Comparison of ENCODE assay signal across 8 cellular contexts in the genomic region with DNA sequence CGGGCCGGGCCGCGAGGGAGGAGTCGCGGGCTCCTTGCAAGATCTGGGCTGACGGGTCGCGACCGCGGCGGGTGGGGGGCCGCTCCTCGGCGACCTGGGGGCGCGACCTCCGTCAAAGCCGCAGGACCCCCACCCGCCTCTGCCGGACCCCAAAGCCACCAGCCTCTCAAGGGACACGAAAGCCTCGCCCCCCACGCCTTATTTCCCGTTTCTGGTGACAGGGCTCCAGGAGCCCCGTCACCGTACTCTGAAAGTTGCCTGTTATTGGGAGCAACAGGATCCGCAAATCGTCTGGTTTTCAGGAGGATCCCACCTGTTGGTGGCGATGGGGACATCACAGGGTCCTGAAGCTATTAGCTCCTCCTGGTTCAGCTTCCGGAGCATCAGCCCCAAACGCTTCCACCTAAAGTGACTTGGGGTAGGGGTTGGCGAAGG. TPM values are rescaled to one million over a fixed set of nuclear protein-coding genes. Genes with fewer than 3 reads are reported as not detected.
DNase-seq lines count a peak whose midpoint lies in the region; ATAC-seq and TF ChIP-seq lines count a peak whose summit lies in the region.

No MANE protein-coding gene starts in this region.

- H3K9me2 ChIP-seq in SK-N-SH, result no peaks in the 10 kb centered on the region

- H3K27ac Mint-ChIP-seq in CD4-positive, alpha-beta T cell, result peak overlapping the region; percentile 99
- H3K27ac Mint-ChIP-seq in endothelial cell (ENCODE audit: unreplicated experiment), result peak overlapping the region; percentile 83
- H3K27ac Mint-ChIP-seq in naive thymus-derived CD8-positive, alpha-beta T cell, result peak overlapping the region; percentile 90 to 100 (median 100)

- H3K36me3 ChIP-seq in SK-N-SH (replicated peaks in 1 of 2; ENCODE audit: control insufficient read depth in 1 of 2, insufficient read depth in 2 of 2, low read length in 1 of 2), result peaks cover 16 to 30% of the 10 kb centered on the region in 2 experiments

- no peaks in the 10 kb centered on the region for H3K9me3 ChIP-seq in CD4-positive, alpha-beta T cell (ENCODE audit: control insufficient read depth, low read length)
- no peaks in the 10 kb centered on the region for H3K9me3 ChIP-seq in SK-N-SH

- H3K9ac ChIP-seq in SK-N-SH, result peak overlapping the region; percentile 92

- H3K36me3 Mint-ChIP-seq in CD4-positive, alpha-beta T cell (ENCODE audit: low read depth), result peaks cover 48% of the 10 kb centered on the region
- H3K36me3 Mint-ChIP-seq in endothelial cell (ENCODE audit: low read depth, unreplicated experiment), result peaks cover 26% of the 10 kb centered on the region
- peaks cover 5 to 30% (median 8%) of the 10 kb centered on the region in 3 donors for H3K36me3 Mint-ChIP-seq in naive thymus-derived CD8-positive, alpha-beta T cell

- peak overlapping the region; percentile 92 for H3K4me2 ChIP-seq in SK-N-SH

- no peak for TF ChIP-seq RAD21 in SK-N-SH (IDR thresholded peaks at IDR 0.05; ENCODE audit: low read length)

- peak overlapping the region; percentile 100 for H3K4me3 Mint-ChIP-seq in CD4-positive, alpha-beta T cell
- H3K4me3 Mint-ChIP-seq in endothelial cell (ENCODE audit: unreplicated experiment), result peak overlapping the region; percentile 99
- peak overlapping the region; percentile 88 to 100 (median 98) for H3K4me3 Mint-ChIP-seq in naive thymus-derived CD8-positive, alpha-beta T cell

- H3K27me3 ChIP-seq in CD4-positive, alpha-beta T cell (ENCODE audit: control insufficient read depth, insufficient read depth, low read length), result no peaks in the 10 kb centered on the region
- H3K27me3 ChIP-seq in SK-N-SH (ENCODE audit: insufficient read depth), result no peaks in the 10 kb centered on the region

- CTCF ChIA-PET in CD4-positive, alpha-beta T cell (lab: Charles Lee), result interaction anchor here (1.1 kb wide), 1 partner anchor 169 kb away, joined by 3 read pairs; no protein-coding TSS in a partner anchor
- CTCF ChIA-PET in SK-N-SH (lab: Yijun Ruan, JAX), result interaction anchor here (1.2 to 2.3 kb wide), 4 partner anchors 22 to 175 kb away, joined by 3 to 18 read pairs (median 6); no protein-coding TSS in a partner anchor

- peaks cover 95% of the 10 kb centered on the region for H3K79me2 ChIP-seq in SK-N-SH (ENCODE audit: insufficient read depth)

- peak overlapping the region; percentile 92 for H3K27ac ChIP-seq in CD4-positive, alpha-beta T cell (ENCODE audit: low read depth, low read length)
- peak overlapping the region; percentile 90 to 95; a peak in 2 of 4 replicates for H3K27ac ChIP-seq in SK-N-SH (ENCODE audit: low read depth in 2 of 2, low read length in 1 of 2)

- no peaks in the 10 kb centered on the region for H3K9me3 Mint-ChIP-seq in CD4-positive, alpha-beta T cell
- no peaks in the 10 kb centered on the region for H3K9me3 Mint-ChIP-seq in endothelial cell (ENCODE audit: unreplicated experiment)
- H3K9me3 Mint-ChIP-seq in naive thymus-derived CD8-positive, alpha-beta T cell, result no peaks in the 10 kb centered on the region

- peak overlapping the region; percentile 91 for H2AFZ ChIP-seq in SK-N-SH (ENCODE audit: low read depth)

- no peak for TF ChIP-seq CTCF in CD4-positive, alpha-beta T cell (IDR thresholded peaks at IDR 0.05)
- TF ChIP-seq CTCF in SK-N-SH (IDR thresholded peaks at IDR 0.05) (no peak), endothelial cell (IDR thresholded peaks at IDR 0.05; ENCODE audit: unreplicated experiment) (no peak)

- peaks cover 48% of the 10 kb centered on the region for H3K4me1 Mint-ChIP-seq in CD4-positive, alpha-beta T cell (ENCODE audit: low read depth)
- peaks cover 6% of the 10 kb centered on the region for H3K4me1 Mint-ChIP-seq in endothelial cell (ENCODE audit: unreplicated experiment)
- peaks cover 12 to 63% (median 53%) of the 10 kb centered on the region in 4 donors for H3K4me1 Mint-ChIP-seq in naive thymus-derived CD8-positive, alpha-beta T cell

- peaks cover 10 to 11% of the 10 kb centered on the region in 2 experiments; a peak in 1 of 4 replicates for H3K4me1 ChIP-seq in SK-N-SH (ENCODE audit: control insufficient read depth in 1 of 2, insufficient read depth in 2 of 2, low read depth in 1 of 2, low read length in 1 of 2)

- no peaks in the 10 kb centered on the region for H3K27me3 Mint-ChIP-seq in CD4-positive, alpha-beta T cell
- H3K27me3 Mint-ChIP-seq in endothelial cell (ENCODE audit: unreplicated experiment), result peaks cover 11% of the 10 kb centered on the region
- no peaks in the 10 kb centered on the region for H3K27me3 Mint-ChIP-seq in naive thymus-derived CD8-positive, alpha-beta T cell

- peaks cover 8% of the 10 kb centered on the region for H3F3A ChIP-seq in SK-N-SH (replicated peaks; ENCODE audit: insufficient read depth)

- TF ChIP-seq EP300 in SK-N-SH (IDR thresholded peaks at IDR 0.05; ENCODE audit: borderline replicate concordance in 1 of 2, low read depth in 1 of 2, low read length in 1 of 2), result no peak

- POLR2A ChIA-PET in CD4-positive, alpha-beta T cell (lab: Charles Lee), result interaction anchor here (1.4 to 1.7 kb wide), 3 partner anchors 12 to 64 kb away, joined by 4 to 9 read pairs (median 7); no protein-coding TSS in a partner anchor
- POLR2A ChIA-PET in SK-N-SH (lab: Yijun Ruan, JAX), result no interaction called here
- POLR2A ChIA-PET in naive thymus-derived CD8-positive, alpha-beta T cell (lab: Charles Lee), result interaction anchor here (0.6 to 1.3 kb wide), 9 partner anchors 64 to 280 kb away, joined by 3 to 6 read pairs (median 4); a partner anchor contains a TSS

- peaks cover 6% of the 10 kb centered on the region for H4K20me1 ChIP-seq in SK-N-SH (ENCODE audit: insufficient read depth)

- peak in 1 of 10 experiments; percentile 15 for DNase-seq in CD4-positive, alpha-beta T cell
- DNase-seq in SK-N-SH (peak; percentile 68), endothelial cell (ENCODE audit: low spot score) (no peak), NCI-H2029 (lab: John Stamatoyannopoulos, UW) (no peak), foreskin melanocyte (no peak), globus pallidus (ENCODE audit: low spot score) (no peak)
- peak in 2 of 10 donors; percentile 4 to 9 for DNase-seq in naive thymus-derived CD8-positive, alpha-beta T cell

- H3K4me3 ChIP-seq in SK-N-SH (ENCODE audit: low read depth in 2 of 2, low read length in 1 of 2), result peak overlapping the region; percentile 86 to 97

- no peak for ATAC-seq in CD4-positive, alpha-beta T cell (ENCODE audit: poor library complexity)
- ATAC-seq in HG02840 (IDR thresholded peaks at IDR 0.05; ENCODE audit: low FRiP score, unreplicated experiment), result peak; percentile 12
- ATAC-seq in naive thymus-derived CD8-positive, alpha-beta T cell, result no peak

- 0% methylated on average over 3 of the region's 33 CpGs for WGBS in SK-N-SH (ENCODE audit: low lambda C conversion rate)

- intact Hi-C loops in CD4-positive, alpha-beta T cell (cut with DNase I, micrococcal nuclease), result loop anchor here in 1 of 2 experiments (2.0 to 10.0 kb wide), 7 partner anchors 86 to 454 kb away; a partner anchor contains a TSS

TF ChIP-seq in SK-N-SH, 30 proteins besides CTCF, POLR2A, EP300 and RAD21:
- no peak for TF ChIP-seq RXRA (IDR thresholded peaks at IDR 0.05; ENCODE audit: borderline replicate concordance, low read depth)
- 0 out of 2 replicates have a peak, but pooled peaks have one; percentile 26 for TF ChIP-seq GABPA (IDR thresholded peaks at IDR 0.05; ENCODE audit: low read depth)

RNA-seq across cellular contexts. Expression of a gene that starts 0.5 kb away (rescaled TPM):
- 100 to 1,000 TPM; 132 to 133 TPM for total RNA-seq in CD4-positive, alpha-beta T cell
- polyA plus RNA-seq in SK-N-SH (2012; rRNA removed), result 17.6 and 19.4 TPM in 2 replicates
- 7.0 and 10.5 TPM in 2 replicates for polyA plus RNA-seq in SK-N-SH (2012; cell fraction: cytosol; rRNA removed)
- polyA plus RNA-seq in SK-N-SH (2012; cell fraction: nucleus; rRNA removed), result 64.3 and 65.8 TPM in 2 replicates
- total RNA-seq in endothelial cell (ENCODE audit: unreplicated experiment), result 49.3 TPM
- total RNA-seq in naive thymus-derived CD8-positive, alpha-beta T cell, result 100 to 1,000 TPM; 162 to 172 TPM
- polyA plus RNA-seq in naive thymus-derived CD8-positive, alpha-beta T cell, result 10 to 100 TPM; 20.3 to 24.3 (median 20.6) TPM

RNA-seq across cellular contexts. Expression of a gene that starts 0.9 kb away (rescaled TPM):
- 10 to 100 TPM; 49.7 to 56.0 TPM for total RNA-seq in CD4-positive, alpha-beta T cell
- polyA plus RNA-seq in SK-N-SH (2012; rRNA removed), result 35.1 and 43.2 TPM in 2 replicates
- polyA plus RNA-seq in SK-N-SH (2012; cell fraction: cytosol; rRNA removed), result 25.3 and 28.0 TPM in 2 replicates
- polyA plus RNA-seq in SK-N-SH (2012; cell fraction: nucleus; rRNA removed), result 97.2 and 105 TPM in 2 replicates
- 73.2 TPM for total RNA-seq in endothelial cell (ENCODE audit: unreplicated experiment)
- total RNA-seq in naive thymus-derived CD8-positive, alpha-beta T cell, result 10 to 100 TPM; 97.0 to 97.9 TPM
- polyA plus RNA-seq in naive thymus-derived CD8-positive, alpha-beta T cell, result 10 to 100 TPM; 24.7 to 42.2 (median 30.2) TPM

RNA-seq across cellular contexts. Expression of a gene that starts 48.1 kb away (rescaled TPM):
- not detected for total RNA-seq in CD4-positive, alpha-beta T cell
- polyA plus RNA-seq in SK-N-SH (2012; rRNA removed), result 1.4 and 1.8 TPM in 2 replicates
- 0.53 and 0.96 TPM in 2 replicates for polyA plus RNA-seq in SK-N-SH (2012; cell fraction: cytosol; rRNA removed)
- 9.7 and 16.9 TPM in 2 replicates for polyA plus RNA-seq in SK-N-SH (2012; cell fraction: nucleus; rRNA removed)
- 1.4 TPM for total RNA-seq in endothelial cell (ENCODE audit: unreplicated experiment)
- total RNA-seq in naive thymus-derived CD8-positive, alpha-beta T cell, result not detected
- polyA plus RNA-seq in naive thymus-derived CD8-positive, alpha-beta T cell, result not detected
